In the genomic region with DNA sequence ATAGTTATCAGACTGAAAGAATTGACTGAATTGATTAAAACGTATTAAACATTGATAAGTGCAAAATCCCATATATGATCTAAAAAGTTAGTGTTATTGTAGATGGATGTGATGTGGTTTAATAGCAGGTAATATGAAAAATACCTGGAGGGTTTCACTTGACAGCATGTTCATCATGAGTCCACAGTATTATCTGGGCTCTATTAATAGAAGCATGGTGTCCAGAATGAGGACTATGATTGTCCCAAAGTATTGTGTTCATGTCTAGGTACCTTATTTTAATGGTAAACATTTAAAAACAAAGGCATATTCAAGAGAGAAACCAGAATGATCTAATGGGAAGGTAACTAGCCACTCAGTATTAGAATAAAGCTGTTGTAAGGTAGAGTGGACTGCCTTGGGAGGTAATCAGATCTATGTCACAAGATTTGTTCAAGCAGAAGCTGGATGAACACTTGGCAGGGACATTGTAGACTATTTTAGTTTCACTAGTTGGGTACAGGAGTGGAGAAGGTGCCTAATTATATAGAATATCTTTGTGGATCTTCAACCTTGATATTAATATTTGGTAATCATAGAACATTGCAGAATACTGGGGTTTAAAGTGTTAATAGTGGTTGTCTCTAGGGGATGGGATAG, we compare ENCODE assay signal across 20 cellular contexts. TPM values are rescaled to one million over a fixed set of nuclear protein-coding genes. Genes with fewer than 3 reads are reported as not detected.
DNase-seq lines count a peak whose midpoint lies in the region; ATAC-seq and TF ChIP-seq lines count a peak whose summit lies in the region.
"Had no signal": no experiment of that assay in that cellular context is flagged by ENCODE, and none has a peak within 500 bp of the region (broad histone marks: within the 10 kb centered on the region; RNA-seq: fewer than 3 reads in every experiment).

No MANE protein-coding gene starts in this region.

- TF ChIP-seq POLR2A in gastrocnemius medialis (IDR thresholded peaks at IDR 0.05), result no peak

- no peaks in the 10 kb centered on the region for H4K20me1 ChIP-seq in PC-9 (ENCODE audit: insufficient read depth)

- no peak overlapping the region for H3K4me2 ChIP-seq in PC-9
- H3K4me2 ChIP-seq: KMS-11 had no signal

- H3K9me3 Mint-ChIP-seq in Calu3 (ENCODE audit: low read depth, unreplicated experiment), result no peaks in the 10 kb centered on the region
- H3K9me3 Mint-ChIP-seq: endodermal cell; stimulated activated effector memory CD8-positive, alpha-beta T cell treated with anti-CD3 and anti-CD28 coated beads, Interleukin-12 subunit alpha, Interleukin-12 subunit beta, amount 100 ng/mL, for 72 hours had no signal

- H3K36me3 Mint-ChIP-seq in Calu3 (ENCODE audit: insufficient read depth, unreplicated experiment), result peaks cover 3% of the 10 kb centered on the region
- H3K36me3 Mint-ChIP-seq: stimulated activated effector memory CD8-positive, alpha-beta T cell treated with anti-CD3 and anti-CD28 coated beads, Interleukin-12 subunit alpha, Interleukin-12 subunit beta, amount 100 ng/mL, for 72 hours had no signal

- no peak overlapping the region for H2AFZ ChIP-seq in PC-9

- no peaks in the 10 kb centered on the region for H3K9me3 ChIP-seq in PC-9 (ENCODE audit: insufficient read depth, low read depth)
- no peaks in the 10 kb centered on the region for H3K9me3 ChIP-seq in right atrium auricular region
- H3K9me3 ChIP-seq in gastrocnemius medialis, result no peaks in the 10 kb centered on the region
- H3K9me3 ChIP-seq: testis had no signal

- H3K27me3 ChIP-seq in PC-9 (ENCODE audit: insufficient read depth, low read depth) (no peaks in the 10 kb centered on the region), right atrium auricular region (no peaks in the 10 kb centered on the region), gastrocnemius medialis (no peaks in the 10 kb centered on the region)
- H3K27me3 ChIP-seq: brain microvascular endothelial cell, testis had no signal

- TF ChIP-seq CTCF in Calu3 (IDR thresholded peaks at IDR 0.05; ENCODE audit: unreplicated experiment) (no peak), PC-9 (conservative IDR thresholded peaks at IDR 0.05) (no peak), right atrium auricular region (IDR thresholded peaks at IDR 0.05) (no peak), gastrocnemius medialis (IDR thresholded peaks at IDR 0.05 in 4 of 5, conservative IDR thresholded peaks at IDR 0.05 in 1 of 5) (no peak), RWPE1 (conservative IDR thresholded peaks at IDR 0.05; ENCODE audit: low read depth) (no peak)

- no TSS peak for BruUV-seq in Calu3 (replicated peaks; lab: Mats Ljungman, UMichigan)
- BruUV-seq in PC-9 (replicated peaks; lab: Mats Ljungman, UMichigan), result no TSS peak

- H3K36me3 ChIP-seq in PC-9 (ENCODE audit: low read depth) (no peaks in the 10 kb centered on the region), right atrium auricular region (no peaks in the 10 kb centered on the region), gastrocnemius medialis (no peaks in the 10 kb centered on the region)
- H3K36me3 ChIP-seq: brain microvascular endothelial cell had no signal

- peaks cover 77% of the 10 kb centered on the region for H3K79me2 ChIP-seq in PC-9 (ENCODE audit: low read depth)

- ATAC-seq in gastrocnemius medialis, result peak; percentile 96
- ATAC-seq in HG03521 (IDR thresholded peaks at IDR 0.05; ENCODE audit: unreplicated experiment), result no peak
- ATAC-seq in HG02885 (IDR thresholded peaks at IDR 0.05; ENCODE audit: poor library complexity, unreplicated experiment), result no peak
- ATAC-seq: stimulated activated effector memory CD8-positive, alpha-beta T cell treated with anti-CD3 and anti-CD28 coated beads, Interleukin-12 subunit alpha, Interleukin-12 subunit beta, amount 100 ng/mL, for 72 hours had no signal

- DNase-seq in Calu3, result no peak
- DNase-seq in PC-9, result no peak
- DNase-seq in right atrium auricular region (ENCODE audit: low spot score), result no peak
- DNase-seq in gastrocnemius medialis, result peak in 1 of 2 donors; percentile 27
- DNase-seq in RWPE1 (ENCODE audit: low spot score), result no peak
- DNase-seq: activated CD4-positive, alpha-beta T cell treated with anti-CD3 and anti-CD28 coated beads, Interleukin-2, amount 50 U/mL, for 1 hour; activated effector memory CD4-positive, alpha-beta T cell treated with Interleukin-2 at 50 U/mL for 16 hours; AML-193; brain microvascular endothelial cell; endodermal cell; midbrain; NCI-H1694; OCI-M1; stimulated activated CD4-positive, alpha-beta T cell treated with anti-CD3 and anti-CD28 coated beads, Interleukin-1b, Interleukin-23, amount 100 ng/mL, for 48 hours; testis had no signal

- H3K27ac Mint-ChIP-seq in Calu3 (ENCODE audit: unreplicated experiment), result peak overlapping the region; percentile 69
- H3K27ac Mint-ChIP-seq: endodermal cell; stimulated activated effector memory CD8-positive, alpha-beta T cell treated with anti-CD3 and anti-CD28 coated beads, Interleukin-12 subunit alpha, Interleukin-12 subunit beta, amount 100 ng/mL, for 72 hours had no signal

- H3K27ac ChIP-seq in PC-9 (0 out of 2 replicates have a peak overlapping the region, but pooled peaks have one; percentile 40), right atrium auricular region (peak overlapping the region; percentile 57 to 71), gastrocnemius medialis (peak overlapping the region; percentile 83 to 90 (median 86)), RWPE1 (no peak overlapping the region)
- H3K27ac ChIP-seq: KMS-11 had no signal

- in situ Hi-C loops in gastrocnemius medialis (cut with MboI; ENCODE audit: low sequenced_read_pairs in 4 of 4), result no loop called here

- no peak overlapping the region for H3K4me3 Mint-ChIP-seq in Calu3 (ENCODE audit: low read depth, unreplicated experiment)
- H3K4me3 Mint-ChIP-seq: endodermal cell; stimulated activated effector memory CD8-positive, alpha-beta T cell treated with anti-CD3 and anti-CD28 coated beads, Interleukin-12 subunit alpha, Interleukin-12 subunit beta, amount 100 ng/mL, for 72 hours had no signal

- CTCF ChIA-PET in Calu3 (lab: Charles Lee), result interaction anchor here (1.1 to 1.3 kb wide), 2 partner anchors 10 to 29 kb away, joined by 3 to 6 read pairs; no protein-coding TSS in a partner anchor
- CTCF ChIA-PET in PC-9 (lab: Charles Lee), result no interaction called here
- CTCF ChIA-PET in RWPE1 (lab: Yijun Ruan, JAX), result interaction anchor here (0.6 to 1.1 kb wide), 4 partner anchors 13 to 326 kb away, joined by 3 to 4 read pairs (median 3); no protein-coding TSS in a partner anchor

- H3K4me1 ChIP-seq in PC-9 (replicated peaks; ENCODE audit: insufficient read depth), result peaks cover 47% of the 10 kb centered on the region
- H3K4me1 ChIP-seq in right atrium auricular region, result peaks cover 0 to 53% of the 10 kb centered on the region in 2 donors
- H3K4me1 ChIP-seq in gastrocnemius medialis, result peaks cover 55 to 58% of the 10 kb centered on the region in 2 donors

- H3K4me3 ChIP-seq in PC-9 (no peak overlapping the region), right atrium auricular region (no peak overlapping the region), gastrocnemius medialis (peak overlapping the region in 1 of 4 donors; percentile 15)
- H3K4me3 ChIP-seq: skin epidermis, testis had no signal

- no peaks in the 10 kb centered on the region for H3K27me3 Mint-ChIP-seq in Calu3 (ENCODE audit: unreplicated experiment)

- no peaks in the 10 kb centered on the region for H3K9me2 ChIP-seq in PC-9 (ENCODE audit: insufficient read depth)

- POLR2A ChIA-PET in PC-9 (lab: Charles Lee; ENCODE audit: unreplicated experiment) (interaction anchor here (0.6 kb wide), 1 partner anchor 117 kb away, joined by 5 read pairs; no protein-coding TSS in a partner anchor), RWPE1 (lab: Yijun Ruan, JAX; ENCODE audit: low non-redundant PET) (no interaction called here)

- H3K4me1 Mint-ChIP-seq in Calu3 (ENCODE audit: low read depth, unreplicated experiment), result peaks cover 57% of the 10 kb centered on the region

- intact Hi-C loops in Calu3 (cut with micrococcal nuclease; ENCODE audit: unreplicated experiment) (loop anchor here (5.0 kb wide), 1 partner anchor 47 kb away; no protein-coding TSS in a partner anchor), PC-9 (cut with micrococcal nuclease; ENCODE audit: unreplicated experiment) (no loop called here), gastrocnemius medialis (cut with DNase I; ENCODE audit: low total_unique reads) (no loop called here)

- peaks cover 25% of the 10 kb centered on the region for H3F3A ChIP-seq in PC-9 (ENCODE audit: insufficient read depth, low read depth)

RNA-seq across cellular contexts. Expression of gene MCU, which starts 43.5 kb away (rescaled TPM):
- 70.2 and 96.6 TPM in 2 replicates for total RNA-seq in Calu3 (2022)
- total RNA-seq in PC-9 (2021), result 59.5 and 61.9 TPM in 2 replicates
- total RNA-seq in right atrium auricular region, result 10 to 100 TPM; 12.4 to 14.2 TPM
- 10 to 100 TPM; 25.1 to 61.3 (median 49.0) TPM for total RNA-seq in gastrocnemius medialis

Comparison
In these comparisons a context has a peak if more than half of its experiments do, and no peak if none do; other contexts are left out.
1. ATAC-seq: peak in gastrocnemius medialis (2 of 2); none in HG03521 (single experiment) and HG02885 (single experiment).